Comparison of ENCODE assay signal across 9 cellular contexts in the genomic region with DNA sequence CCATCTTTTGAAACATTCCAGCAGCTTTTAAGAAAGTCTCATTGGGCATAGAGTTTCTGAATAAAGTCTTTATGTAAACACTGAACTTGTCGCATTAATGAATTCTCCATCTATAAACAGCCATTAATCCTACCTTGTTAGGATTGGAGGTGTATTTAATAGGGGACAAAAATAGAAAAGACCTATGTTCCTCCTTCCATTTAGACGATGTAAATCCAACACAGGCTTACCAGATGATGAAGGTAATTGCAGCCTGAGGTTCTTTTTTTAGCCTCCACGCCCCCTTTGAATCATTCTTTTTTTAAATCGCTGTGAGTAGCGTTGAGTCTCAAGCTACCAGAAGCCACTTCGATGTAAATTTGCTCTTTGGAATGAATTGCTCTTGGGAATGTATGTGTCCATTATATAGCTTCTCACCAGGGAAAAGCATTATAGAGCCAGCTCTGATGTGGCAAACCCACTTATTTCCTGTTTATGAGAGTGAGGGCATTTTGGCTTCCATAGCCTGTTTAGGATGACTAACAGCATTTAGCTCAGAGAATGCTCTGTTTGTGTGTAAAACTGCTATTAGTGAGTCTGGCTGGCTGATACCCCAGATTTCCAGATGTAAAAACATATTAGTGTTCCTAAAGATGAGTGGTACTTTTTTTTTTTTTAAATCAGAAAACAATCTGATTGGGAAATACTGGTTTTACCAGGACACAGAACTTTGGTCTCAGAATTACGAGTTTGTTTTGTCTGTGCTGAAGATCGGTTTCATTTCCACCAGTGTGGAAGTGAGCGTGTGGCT.
DNase-seq lines count a peak whose midpoint lies in the region; ATAC-seq and TF ChIP-seq lines count a peak whose summit lies in the region.
"Had no signal": no experiment of that assay in that cellular context is flagged by ENCODE, and none has a peak within 500 bp of the region (broad histone marks: within the 10 kb centered on the region; RNA-seq: fewer than 3 reads in every experiment).

No MANE protein-coding gene starts in this region.

- no peak overlapping the region for H3K4me3 ChIP-seq in left ventricle myocardium inferior
- H3K4me3 ChIP-seq in uterus = peak overlapping the region in 1 of 2 donors; percentile 11
- no peak overlapping the region for H3K4me3 ChIP-seq in WERI-Rb-1 (ENCODE audit: low read depth, low read length)

- TF ChIP-seq CTCF in left ventricle myocardium inferior (IDR thresholded peaks at IDR 0.05; ENCODE audit: borderline replicate concordance) (no peak), uterus (IDR thresholded peaks at IDR 0.05) (no peak), WERI-Rb-1 (IDR thresholded peaks at IDR 0.05; ENCODE audit: low read depth, low read length) (no peak)

- intact Hi-C loops in left ventricle myocardium inferior (cut with micrococcal nuclease) (no loop called here), cardiac septum (cut with DNase I) (no loop called here), uterus (cut with DNase I; ENCODE audit: low total_unique reads) (no loop called here), left ventricle myocardium superior (cut with micrococcal nuclease) (no loop called here)

- DNase-seq in left ventricle myocardium inferior (no peak), cardiac septum (ENCODE audit: low spot score) (no peak), kidney glomerular epithelial cell (lab: John Stamatoyannopoulos, UW) (peak; percentile 2), uterus (peak in 1 of 2 donors; percentile 40), WERI-Rb-1 (no peak), left ventricle myocardium superior (no peak)
- DNase-seq: activated CD4-positive, alpha-beta T cell treated with anti-CD3 and anti-CD28 coated beads, Interleukin-2, amount 50 U/mL, for 1 hour had no signal

- no peaks in the 10 kb centered on the region for H3K27me3 ChIP-seq in left ventricle myocardium inferior (ENCODE audit: low read depth)
- no peaks in the 10 kb centered on the region for H3K27me3 ChIP-seq in uterus
- no peaks in the 10 kb centered on the region for H3K27me3 ChIP-seq in WERI-Rb-1 (ENCODE audit: insufficient read depth, low read depth, severe bottlenecking)

- H3K27ac ChIP-seq in left ventricle myocardium inferior (replicated peaks) = peak overlapping the region; percentile 30
- H3K27ac ChIP-seq in uterus = peak overlapping the region; percentile 56 to 77
- no peak overlapping the region for H3K27ac ChIP-seq in WERI-Rb-1

- H3K36me3 Mint-ChIP-seq in activated T-helper 17 cell treated with anti-CD3 and anti-CD28 coated beads, Interleukin-2, amount 50 U/mL, for 72 hours (ENCODE audit: low read depth) = no peaks in the 10 kb centered on the region

- H3K4me1 ChIP-seq in left ventricle myocardium inferior (peaks cover 33% of the 10 kb centered on the region), uterus (no peaks in the 10 kb centered on the region)

- H3K27ac Mint-ChIP-seq in activated T-helper 17 cell treated with anti-CD3 and anti-CD28 coated beads, Interleukin-2, amount 50 U/mL, for 72 hours = peak overlapping the region; percentile 56

- H3K27me3 Mint-ChIP-seq in activated T-helper 17 cell treated with anti-CD3 and anti-CD28 coated beads, Interleukin-2, amount 50 U/mL, for 72 hours = peaks cover 1% of the 10 kb centered on the region

- H3K4me3 Mint-ChIP-seq in activated T-helper 17 cell treated with anti-CD3 and anti-CD28 coated beads, Interleukin-2, amount 50 U/mL, for 72 hours = peak overlapping the region; percentile 10

- H3K9me3 Mint-ChIP-seq in activated T-helper 17 cell treated with anti-CD3 and anti-CD28 coated beads, Interleukin-2, amount 50 U/mL, for 72 hours = no peaks in the 10 kb centered on the region

- TF ChIP-seq POLR2A in uterus (IDR thresholded peaks at IDR 0.05) = no peak

- ATAC-seq in activated T-helper 17 cell treated with anti-CD3 and anti-CD28 coated beads, Interleukin-2, amount 50 U/mL, for 72 hours (replicated peaks) = peak; percentile 43
- no peak for ATAC-seq in left ventricle myocardium superior
- no peak for ATAC-seq in GM21515 (IDR thresholded peaks at IDR 0.05; ENCODE audit: unreplicated experiment)

- H3K9me3 ChIP-seq in left ventricle myocardium inferior (replicated peaks) (no peaks in the 10 kb centered on the region), uterus (no peaks in the 10 kb centered on the region), WERI-Rb-1 (ENCODE audit: severe bottlenecking) (no peaks in the 10 kb centered on the region)

- peaks cover 18% of the 10 kb centered on the region for H3K4me1 Mint-ChIP-seq in activated T-helper 17 cell treated with anti-CD3 and anti-CD28 coated beads, Interleukin-2, amount 50 U/mL, for 72 hours

- no peaks in the 10 kb centered on the region for H3K36me3 ChIP-seq in left ventricle myocardium inferior
- no peaks in the 10 kb centered on the region for H3K36me3 ChIP-seq in uterus
- peaks cover 49% of the 10 kb centered on the region for H3K36me3 ChIP-seq in WERI-Rb-1
